17 cellular contexts compared by ENCODE assay signal in genomic region chr21:38041493-38041892, GRCh38.
DNase-seq lines count a peak whose midpoint lies in the region; ATAC-seq, FAIRE-seq and TF ChIP-seq lines count a peak whose summit lies in the region.
"Had no signal": no experiment of that assay in that cellular context is flagged by ENCODE, and none has a peak within 500 bp of the region (broad histone marks: within the 10 kb centered on the region; RNA-seq: fewer than 3 reads in every experiment).

No MANE protein-coding gene starts in this region.

- no peaks in the 10 kb centered on the region for H3K36me3 Mint-ChIP-seq in activated CD8-positive, alpha-beta T cell treated with anti-CD3 and anti-CD28 coated beads, Interleukin-2, amount 10 ng/mL, durations not matched to agents 7 days and 5 days (ENCODE audit: low read depth)
- H3K36me3 Mint-ChIP-seq in activated CD8-positive, alpha-beta T cell treated with anti-CD3 and anti-CD28 coated beads for 36 hours (ENCODE audit: low read depth): no peaks in the 10 kb centered on the region
- no peaks in the 10 kb centered on the region for H3K36me3 Mint-ChIP-seq in astrocyte (ENCODE audit: low read depth, unreplicated experiment)
- H3K36me3 Mint-ChIP-seq: CD8-positive, alpha-beta T cell had no signal

- no peak for TF ChIP-seq CTCF in activated CD8-positive, alpha-beta T cell treated with anti-CD3 and anti-CD28 coated beads for 36 hours (IDR thresholded peaks at IDR 0.05)
- TF ChIP-seq CTCF in astrocyte (IDR thresholded peaks at IDR 0.05; ENCODE audit: insufficient read depth, low read depth, low read length): no peak

- ATAC-seq in activated CD8-positive, alpha-beta T cell treated with anti-CD3 and anti-CD28 coated beads, Interleukin-2, amount 10 ng/mL, durations not matched to agents 7 days and 5 days: no peak
- no peak for ATAC-seq in activated CD8-positive, alpha-beta T cell treated with anti-CD3 and anti-CD28 coated beads for 36 hours
- ATAC-seq in GM21786 (IDR thresholded peaks at IDR 0.05; ENCODE audit: unreplicated experiment) (no peak), GM18909 (IDR thresholded peaks at IDR 0.05; ENCODE audit: poor library complexity, unreplicated experiment) (no peak)
- ATAC-seq: CD8-positive, alpha-beta T cell had no signal

- peak overlapping the region; percentile 11 for H3K27ac Mint-ChIP-seq in activated CD8-positive, alpha-beta T cell treated with anti-CD3 and anti-CD28 coated beads, Interleukin-2, amount 10 ng/mL, durations not matched to agents 7 days and 5 days
- H3K27ac Mint-ChIP-seq in activated CD8-positive, alpha-beta T cell treated with anti-CD3 and anti-CD28 coated beads for 36 hours: no peak overlapping the region
- H3K27ac Mint-ChIP-seq in astrocyte (ENCODE audit: unreplicated experiment): peak overlapping the region; percentile 44
- H3K27ac Mint-ChIP-seq: CD8-positive, alpha-beta T cell had no signal

- CTCF ChIA-PET in activated CD8-positive, alpha-beta T cell treated with anti-CD3 and anti-CD28 coated beads, Interleukin-2, amount 10 ng/mL, durations not matched to agents 7 days and 5 days (lab: Charles Lee): no interaction called here
- CTCF ChIA-PET in activated CD8-positive, alpha-beta T cell treated with anti-CD3 and anti-CD28 coated beads for 36 hours (lab: Charles Lee): no interaction called here

- H3K36me3 ChIP-seq in astrocyte (ENCODE audit: insufficient read depth, low read length) (no peaks in the 10 kb centered on the region), Karpas-422 (ENCODE audit: insufficient read depth, low read length) (no peaks in the 10 kb centered on the region)
- H3K36me3 ChIP-seq: BLaER1 treated with 17β-estradiol and CSF1 and Interleukin-3, amounts not matched to agents 10 nM and 100 nM had no signal

- H3K9me3 Mint-ChIP-seq in activated CD8-positive, alpha-beta T cell treated with anti-CD3 and anti-CD28 coated beads, Interleukin-2, amount 10 ng/mL, durations not matched to agents 7 days and 5 days (ENCODE audit: insufficient read depth): no peaks in the 10 kb centered on the region
- no peaks in the 10 kb centered on the region for H3K9me3 Mint-ChIP-seq in activated CD8-positive, alpha-beta T cell treated with anti-CD3 and anti-CD28 coated beads for 36 hours
- H3K9me3 Mint-ChIP-seq in astrocyte (ENCODE audit: unreplicated experiment): no peaks in the 10 kb centered on the region
- H3K9me3 Mint-ChIP-seq: CD8-positive, alpha-beta T cell had no signal

- H3K27me3 Mint-ChIP-seq in activated CD8-positive, alpha-beta T cell treated with anti-CD3 and anti-CD28 coated beads, Interleukin-2, amount 10 ng/mL, durations not matched to agents 7 days and 5 days (ENCODE audit: low read depth): no peaks in the 10 kb centered on the region
- peaks cover 2% of the 10 kb centered on the region for H3K27me3 Mint-ChIP-seq in activated CD8-positive, alpha-beta T cell treated with anti-CD3 and anti-CD28 coated beads for 36 hours
- no peaks in the 10 kb centered on the region for H3K27me3 Mint-ChIP-seq in astrocyte (ENCODE audit: low read depth, unreplicated experiment)

- H3K4me1 ChIP-seq in astrocyte (ENCODE audit: insufficient read depth, low read length): no peaks in the 10 kb centered on the region
- H3K4me1 ChIP-seq in Karpas-422 (ENCODE audit: low read length): no peaks in the 10 kb centered on the region
- H3K4me1 ChIP-seq: BLaER1 treated with 17β-estradiol and CSF1 and Interleukin-3, amounts not matched to agents 10 nM and 100 nM had no signal

- H3K9me3 ChIP-seq in astrocyte (ENCODE audit: insufficient read depth, low read depth, low read length): no peaks in the 10 kb centered on the region
- no peaks in the 10 kb centered on the region for H3K9me3 ChIP-seq in Karpas-422 (ENCODE audit: low read length)
- H3K9me3 ChIP-seq: BLaER1 treated with 17β-estradiol and CSF1 and Interleukin-3, amounts not matched to agents 10 nM and 100 nM had no signal

- H3K27ac ChIP-seq in astrocyte (ENCODE audit: low read depth, low read length) (no peak overlapping the region), Karpas-422 (ENCODE audit: low read length) (no peak overlapping the region)
- H3K27ac ChIP-seq: 22Rv1; BLaER1 treated with 17β-estradiol and CSF1 and Interleukin-3, amounts not matched to agents 10 nM and 100 nM had no signal

- intact Hi-C loops in activated CD8-positive, alpha-beta T cell treated with anti-CD3 and anti-CD28 coated beads for 36 hours (cut with micrococcal nuclease): no loop called here

- H3K4me1 Mint-ChIP-seq in activated CD8-positive, alpha-beta T cell treated with anti-CD3 and anti-CD28 coated beads, Interleukin-2, amount 10 ng/mL, durations not matched to agents 7 days and 5 days (ENCODE audit: low read depth): no peaks in the 10 kb centered on the region
- no peaks in the 10 kb centered on the region for H3K4me1 Mint-ChIP-seq in activated CD8-positive, alpha-beta T cell treated with anti-CD3 and anti-CD28 coated beads for 36 hours (ENCODE audit: low read depth)
- peaks cover 22% of the 10 kb centered on the region for H3K4me1 Mint-ChIP-seq in astrocyte (ENCODE audit: low read depth, unreplicated experiment)

- no peak for DNase-seq in activated CD8-positive, alpha-beta T cell treated with anti-CD3 and anti-CD28 coated beads, Interleukin-2, amount 10 ng/mL, durations not matched to agents 7 days and 5 days
- no peak for DNase-seq in activated CD8-positive, alpha-beta T cell treated with anti-CD3 and anti-CD28 coated beads for 36 hours
- DNase-seq in astrocyte (ENCODE audit: low read depth) (no peak), iPS-NIHi7 (ENCODE audit: extremely low spot score) (peak; percentile 23), activated gamma-delta T cell (lab: John Stamatoyannopoulos, UW) (no peak), Karpas-422 (no peak)
- DNase-seq: CD8-positive, alpha-beta T cell; COR-L47; GDM1; HCEC 1CT had no signal

- no peaks in the 10 kb centered on the region for H3K79me2 ChIP-seq in astrocyte (ENCODE audit: insufficient read depth, low read length)
- no peaks in the 10 kb centered on the region for H3K79me2 ChIP-seq in Karpas-422 (ENCODE audit: low read length)

- no peak for FAIRE-seq in astrocyte (lab: Jason Lieb, UNC)
- FAIRE-seq: D721Med, GM12892, GM18507 had no signal

- H3K4me3 ChIP-seq in astrocyte (ENCODE audit: insufficient read depth, low read depth, low read length) (no peak overlapping the region), Karpas-422 (ENCODE audit: low read length) (no peak overlapping the region)
- H3K4me3 ChIP-seq: BLaER1 treated with 17β-estradiol and CSF1 and Interleukin-3, amounts not matched to agents 10 nM and 100 nM had no signal

- H3K4me3 Mint-ChIP-seq in activated CD8-positive, alpha-beta T cell treated with anti-CD3 and anti-CD28 coated beads, Interleukin-2, amount 10 ng/mL, durations not matched to agents 7 days and 5 days: no peak overlapping the region
- no peak overlapping the region for H3K4me3 Mint-ChIP-seq in activated CD8-positive, alpha-beta T cell treated with anti-CD3 and anti-CD28 coated beads for 36 hours
- H3K4me3 Mint-ChIP-seq in astrocyte (ENCODE audit: unreplicated experiment): no peak overlapping the region
- H3K4me3 Mint-ChIP-seq: CD8-positive, alpha-beta T cell had no signal

- H3K9ac ChIP-seq in astrocyte (ENCODE audit: low read length) (no peak overlapping the region), Karpas-422 (ENCODE audit: low read length) (no peak overlapping the region)
- H3K9ac ChIP-seq: BLaER1 treated with 17β-estradiol and CSF1 and Interleukin-3, amounts not matched to agents 10 nM and 100 nM had no signal

- no peaks in the 10 kb centered on the region for H3K9me2 ChIP-seq in Karpas-422 (replicated peaks; ENCODE audit: insufficient read depth, low read length)

- POLR2A ChIA-PET in activated CD8-positive, alpha-beta T cell treated with anti-CD3 and anti-CD28 coated beads, Interleukin-2, amount 10 ng/mL, durations not matched to agents 7 days and 5 days (lab: Charles Lee): no interaction called here
- POLR2A ChIA-PET in activated CD8-positive, alpha-beta T cell treated with anti-CD3 and anti-CD28 coated beads for 36 hours (lab: Charles Lee): no interaction called here

- no peak overlapping the region for H3K4me2 ChIP-seq in astrocyte (ENCODE audit: low read length)
- H3K4me2 ChIP-seq in Karpas-422 (ENCODE audit: low read depth, low read length, poor library complexity, severe bottlenecking): no peak overlapping the region
- H3K4me2 ChIP-seq: BLaER1 treated with 17β-estradiol and CSF1 and Interleukin-3, amounts not matched to agents 10 nM and 100 nM had no signal

- no peak overlapping the region for H2AFZ ChIP-seq in astrocyte (ENCODE audit: low read depth, low read length)
- H2AFZ ChIP-seq in Karpas-422 (ENCODE audit: low read length): no peak overlapping the region

- no peaks in the 10 kb centered on the region for H4K20me1 ChIP-seq in astrocyte (ENCODE audit: insufficient read depth, low read length)
- no peaks in the 10 kb centered on the region for H4K20me1 ChIP-seq in Karpas-422 (ENCODE audit: insufficient read depth, low read depth, low read length)
- H4K20me1 ChIP-seq: BLaER1 treated with 17β-estradiol and CSF1 and Interleukin-3, amounts not matched to agents 10 nM and 100 nM had no signal

- H3K27me3 ChIP-seq in astrocyte (ENCODE audit: insufficient read depth, low read length): peaks cover 3% of the 10 kb centered on the region
- no peaks in the 10 kb centered on the region for H3K27me3 ChIP-seq in Karpas-422 (ENCODE audit: low read length)
- H3K27me3 ChIP-seq: BLaER1 treated with 17β-estradiol and CSF1 and Interleukin-3, amounts not matched to agents 10 nM and 100 nM had no signal
